ENCODE assay signal across 35 cellular contexts in genomic region chr11:77125191-77125590, GRCh38. TPM values are rescaled to one million over a fixed set of nuclear protein-coding genes. Genes with fewer than 3 reads are reported as not detected.
"Had no signal": no experiment of that assay in that cellular context is flagged by ENCODE, and none has a peak within 500 bp of the region (broad histone marks: within the 10 kb centered on the region; RNA-seq: fewer than 3 reads in every experiment).

No MANE protein-coding gene starts in this region.

- H3K9ac ChIP-seq: SK-N-SH had no signal

- H3K9me3 ChIP-seq: ascending aorta, SJSA1, SK-N-SH had no signal

- H3K27ac ChIP-seq: ascending aorta, cardiac muscle cell, PC-9, SJSA1, WERI-Rb-1 had no signal

- H3K27me3 Mint-ChIP-seq: activated T-helper 17 cell treated with anti-CD3 and anti-CD28 coated beads, Interleukin-2, amount 50 U/mL, for 72 hours; central memory CD8-positive, alpha-beta T cell had no signal

- H3K27ac Mint-ChIP-seq: activated CD4-positive, alpha-beta T cell treated with anti-CD3 and anti-CD28 coated beads, Interleukin-2, amount 10 ng/mL, durations not matched to agents 24 days and 14 days; activated CD8-positive, alpha-beta T cell treated with anti-CD3 and anti-CD28 coated beads for 36 hours; activated naive CD4-positive, alpha-beta T cell treated with anti-CD3 and anti-CD28 coated beads, Interleukin-2, amount 50 U/mL, for 24 hours; activated naive CD8-positive, alpha-beta T cell treated with anti-CD3 and anti-CD28 coated beads, Interleukin-2, amount 10 ng/mL, durations not matched to agents 7 days and 5 days; activated T-cell treated with anti-CD3 and anti-CD28 coated beads, Interleukin-2, amount 50 U/mL, for 72 hours; activated T-helper 17 cell treated with anti-CD3 and anti-CD28 coated beads, Interleukin-2, amount 50 U/mL, for 72 hours; T-helper 1 cell treated with Interleukin-12 subunit alpha and Interleukin-12 subunit beta and Interleukin-4 antibody, amounts not matched to agents 30 μg/mL and 1 μg/mL, for 36 hours; T-helper 2 cell treated with Interferon-gamma antibody and Interleukin-4, amounts not matched to agents 5 μg/mL and 100 μg/mL, for 36 hours had no signal

- H3K27me3 ChIP-seq: ascending aorta, cardiac muscle cell, SJSA1 had no signal

- H3K4me2 ChIP-seq: PC-9, SK-N-SH had no signal

- FAIRE-seq: TTC549 had no signal

- H3K9me3 Mint-ChIP-seq: activated CD4-positive, alpha-beta T cell treated with anti-CD3 and anti-CD28 coated beads, Interleukin-2, amount 10 ng/mL, durations not matched to agents 24 days and 14 days; activated CD8-positive, alpha-beta T cell treated with anti-CD3 and anti-CD28 coated beads for 36 hours; activated naive CD4-positive, alpha-beta T cell treated with anti-CD3 and anti-CD28 coated beads, Interleukin-2, amount 50 U/mL, for 24 hours; activated naive CD8-positive, alpha-beta T cell treated with anti-CD3 and anti-CD28 coated beads, Interleukin-2, amount 10 ng/mL, durations not matched to agents 7 days and 5 days; activated T-cell treated with anti-CD3 and anti-CD28 coated beads, Interleukin-2, amount 50 U/mL, for 72 hours; activated T-helper 17 cell treated with anti-CD3 and anti-CD28 coated beads, Interleukin-2, amount 50 U/mL, for 72 hours; central memory CD8-positive, alpha-beta T cell; T-helper 1 cell treated with Interleukin-12 subunit alpha and Interleukin-12 subunit beta and Interleukin-4 antibody, amounts not matched to agents 30 μg/mL and 1 μg/mL, for 36 hours; T-helper 2 cell treated with Interferon-gamma antibody and Interleukin-4, amounts not matched to agents 5 μg/mL and 100 μg/mL, for 36 hours had no signal

- H3K4me3 ChIP-seq: ascending aorta, cardiac muscle cell, PC-9, SJSA1 had no signal

- H3K36me3 ChIP-seq: cardiac muscle cell, SJSA1, WERI-Rb-1 had no signal

- H2AFZ ChIP-seq: PC-9 had no signal

- H3K36me3 Mint-ChIP-seq: activated naive CD4-positive, alpha-beta T cell treated with anti-CD3 and anti-CD28 coated beads, Interleukin-2, amount 50 U/mL, for 24 hours; activated naive CD8-positive, alpha-beta T cell treated with anti-CD3 and anti-CD28 coated beads, Interleukin-2, amount 10 ng/mL, durations not matched to agents 7 days and 5 days had no signal

- DNase-seq: activated CD4-positive, alpha-beta T cell treated with anti-CD3 and anti-CD28 coated beads, Interleukin-2, amount 10 ng/mL, durations not matched to agents 24 days and 14 days; activated CD4-positive, alpha-beta T cell treated with anti-CD3 and anti-CD28 coated beads, Interleukin-2, amount 50 U/mL, for 4 hours; activated CD4-positive, CD25-positive, alpha-beta regulatory T cell; activated CD8-positive, alpha-beta T cell treated with anti-CD3 and anti-CD28 coated beads for 36 hours; activated effector memory CD4-positive, alpha-beta T cell treated with anti-CD3 and anti-CD28 coated beads, Interleukin-2, amount 50 U/mL, for 16 hours; activated naive CD4-positive, alpha-beta T cell; activated naive CD8-positive, alpha-beta T cell treated with anti-CD3 and anti-CD28 coated beads, Interleukin-2, amount 10 ng/mL, durations not matched to agents 7 days and 5 days; activated T-cell treated with anti-CD3 and anti-CD28 coated beads, Interleukin-2, amount 50 U/mL, for 1 hour; activated T-cell treated with anti-CD3 and anti-CD28 coated beads, Interleukin-2, amount 50 U/mL, for 72 hours; amygdala; NCI-H1092 treated with DMSO at 0.1 percent for 48 hours; NCI-H146; NCI-H187; NCI-H2171; NCI-H510A; NCI-H526; NCI-H748 treated with DMSO at 0.1 percent for 48 hours; NK-92 treated with Interleukin-12 subunit alpha and Interleukin-12 subunit beta, amount 100 ng/mL, for 24 hours; PC-9; SHP77 treated with DMSO at 0.1 percent for 48 hours; SK-N-SH; WERI-Rb-1 had no signal

- H3K4me3 Mint-ChIP-seq: activated CD4-positive, alpha-beta T cell treated with anti-CD3 and anti-CD28 coated beads, Interleukin-2, amount 10 ng/mL, durations not matched to agents 24 days and 14 days; activated CD8-positive, alpha-beta T cell treated with anti-CD3 and anti-CD28 coated beads for 36 hours; activated naive CD4-positive, alpha-beta T cell treated with anti-CD3 and anti-CD28 coated beads, Interleukin-2, amount 50 U/mL, for 24 hours; activated naive CD8-positive, alpha-beta T cell treated with anti-CD3 and anti-CD28 coated beads, Interleukin-2, amount 10 ng/mL, durations not matched to agents 7 days and 5 days; activated T-cell treated with anti-CD3 and anti-CD28 coated beads, Interleukin-2, amount 50 U/mL, for 72 hours; activated T-helper 17 cell treated with anti-CD3 and anti-CD28 coated beads, Interleukin-2, amount 50 U/mL, for 72 hours; central memory CD8-positive, alpha-beta T cell; T-helper 1 cell treated with Interleukin-12 subunit alpha and Interleukin-12 subunit beta and Interleukin-4 antibody, amounts not matched to agents 30 μg/mL and 1 μg/mL, for 36 hours; T-helper 2 cell treated with Interferon-gamma antibody and Interleukin-4, amounts not matched to agents 5 μg/mL and 100 μg/mL, for 36 hours had no signal

- ATAC-seq: activated CD8-positive, alpha-beta T cell treated with anti-CD3 and anti-CD28 coated beads for 36 hours; activated T-cell treated with anti-CD3 and anti-CD28 coated beads, Interleukin-2, amount 50 U/mL, for 72 hours; activated T-helper 17 cell treated with anti-CD3 and anti-CD28 coated beads, Interleukin-2, amount 50 U/mL, for 72 hours had no signal

RNA-seq across cellular contexts. Expression of gene MYO7A, which starts 2.9 kb away (rescaled TPM):
- total RNA-seq: chondrocyte, M059J, SJSA1 had no signal

RNA-seq across cellular contexts. Expression of gene OMP, which starts 22.6 kb away (rescaled TPM):
- total RNA-seq: activated CD4-positive, alpha-beta T cell treated with anti-CD3 and anti-CD28 coated beads, Interleukin-2, amount 10 ng/mL, durations not matched to agents 24 days and 14 days; activated CD8-positive, alpha-beta memory T cell treated with anti-CD3 and anti-CD28 coated beads for 36 hours; activated CD8-positive, alpha-beta T cell treated with anti-CD3 and anti-CD28 coated beads for 36 hours; activated naive CD8-positive, alpha-beta T cell treated with anti-CD3 and anti-CD28 coated beads, Interleukin-2, amount 10 ng/mL, durations not matched to agents 7 days and 5 days; activated T-cell treated with anti-CD3 and anti-CD28 coated beads, Interleukin-2, amount 50 U/mL, for 72 hours; activated T-helper 17 cell treated with anti-CD3 and anti-CD28 coated beads, Interleukin-2, amount 50 U/mL, for 72 hours; ascending aorta; cardiac muscle cell; chondrocyte; M059J; SJSA1 had no signal
- polyA plus RNA-seq: adipose tissue, cardiac muscle cell had no signal
